1 cellular context compared by ENCODE assay signal in the genomic region with DNA sequence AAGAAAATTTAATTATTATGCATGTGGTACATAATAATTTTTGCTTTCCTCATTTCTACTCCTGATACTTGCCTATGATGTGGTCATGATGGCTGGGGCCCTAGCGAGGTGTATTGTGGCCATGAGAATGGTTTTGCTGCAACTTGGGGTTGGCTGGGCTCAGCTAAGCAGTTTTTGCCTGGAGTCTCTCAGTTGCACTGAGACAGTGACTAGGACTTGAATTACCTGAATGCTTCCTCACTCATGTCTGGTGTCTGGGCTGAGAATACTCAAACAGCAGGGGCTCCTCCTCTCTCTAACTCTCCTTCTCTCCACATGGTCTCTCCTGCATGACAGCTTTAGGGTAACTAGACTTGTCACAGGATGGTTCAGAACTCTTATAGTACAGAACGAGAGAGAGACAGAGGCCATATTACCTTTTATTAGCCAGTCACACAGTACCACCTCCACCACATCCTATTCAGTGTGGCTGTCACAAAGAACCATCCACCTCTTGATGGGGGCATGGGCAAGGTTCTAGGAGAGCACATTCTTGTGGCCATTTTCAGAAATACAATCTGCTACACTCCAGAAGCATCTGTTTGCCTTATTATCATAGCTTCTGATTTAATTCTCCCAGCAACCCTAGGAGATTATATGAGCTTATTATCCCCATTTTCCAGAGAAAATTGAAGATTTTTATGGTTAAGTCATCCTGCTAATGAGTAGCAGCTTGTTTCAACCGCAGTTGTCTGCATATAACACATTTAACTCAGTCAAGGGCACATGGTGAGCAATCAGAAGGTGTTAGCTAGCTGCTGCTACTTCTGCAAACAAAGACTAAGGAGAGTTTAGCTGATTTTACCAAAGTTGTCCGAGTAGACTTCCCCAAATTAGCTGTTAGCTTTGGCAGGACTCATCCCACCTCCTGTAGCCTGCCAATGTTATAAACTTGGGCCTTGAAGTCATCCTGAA.
TF ChIP-seq lines count a peak whose summit lies in the region.

No MANE protein-coding gene starts in this region.

TF ChIP-seq in GM12878, 131 proteins besides CTCF, POLR2A, EP300 and RAD21:
- TF ChIP-seq, protein P1, sequence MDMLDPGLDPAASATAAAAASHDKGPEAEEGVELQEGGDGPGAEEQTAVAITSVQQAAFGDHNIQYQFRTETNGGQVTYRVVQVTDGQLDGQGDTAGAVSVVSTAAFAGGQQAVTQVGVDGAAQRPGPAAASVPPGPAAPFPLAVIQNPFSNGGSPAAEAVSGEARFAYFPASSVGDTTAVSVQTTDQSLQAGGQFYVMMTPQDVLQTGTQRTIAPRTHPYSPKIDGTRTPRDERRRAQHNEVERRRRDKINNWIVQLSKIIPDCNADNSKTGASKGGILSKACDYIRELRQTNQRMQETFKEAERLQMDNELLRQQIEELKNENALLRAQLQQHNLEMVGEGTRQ (IDR thresholded peaks at IDR 0.05; ENCODE audit: borderline replicate concordance, low read depth, low read length): no peak
- no peak for TF ChIP-seq MTA3 (IDR thresholded peaks at IDR 0.05; ENCODE audit: borderline replicate concordance, low read length)
- no peak for TF ChIP-seq EED (IDR thresholded peaks at IDR 0.05; ENCODE audit: low read depth)
- no peak for TF ChIP-seq TCF3 (IDR thresholded peaks at IDR 0.05; ENCODE audit: borderline replicate concordance, insufficient read depth, low read depth, low read length)
- TF ChIP-seq, protein P2, sequence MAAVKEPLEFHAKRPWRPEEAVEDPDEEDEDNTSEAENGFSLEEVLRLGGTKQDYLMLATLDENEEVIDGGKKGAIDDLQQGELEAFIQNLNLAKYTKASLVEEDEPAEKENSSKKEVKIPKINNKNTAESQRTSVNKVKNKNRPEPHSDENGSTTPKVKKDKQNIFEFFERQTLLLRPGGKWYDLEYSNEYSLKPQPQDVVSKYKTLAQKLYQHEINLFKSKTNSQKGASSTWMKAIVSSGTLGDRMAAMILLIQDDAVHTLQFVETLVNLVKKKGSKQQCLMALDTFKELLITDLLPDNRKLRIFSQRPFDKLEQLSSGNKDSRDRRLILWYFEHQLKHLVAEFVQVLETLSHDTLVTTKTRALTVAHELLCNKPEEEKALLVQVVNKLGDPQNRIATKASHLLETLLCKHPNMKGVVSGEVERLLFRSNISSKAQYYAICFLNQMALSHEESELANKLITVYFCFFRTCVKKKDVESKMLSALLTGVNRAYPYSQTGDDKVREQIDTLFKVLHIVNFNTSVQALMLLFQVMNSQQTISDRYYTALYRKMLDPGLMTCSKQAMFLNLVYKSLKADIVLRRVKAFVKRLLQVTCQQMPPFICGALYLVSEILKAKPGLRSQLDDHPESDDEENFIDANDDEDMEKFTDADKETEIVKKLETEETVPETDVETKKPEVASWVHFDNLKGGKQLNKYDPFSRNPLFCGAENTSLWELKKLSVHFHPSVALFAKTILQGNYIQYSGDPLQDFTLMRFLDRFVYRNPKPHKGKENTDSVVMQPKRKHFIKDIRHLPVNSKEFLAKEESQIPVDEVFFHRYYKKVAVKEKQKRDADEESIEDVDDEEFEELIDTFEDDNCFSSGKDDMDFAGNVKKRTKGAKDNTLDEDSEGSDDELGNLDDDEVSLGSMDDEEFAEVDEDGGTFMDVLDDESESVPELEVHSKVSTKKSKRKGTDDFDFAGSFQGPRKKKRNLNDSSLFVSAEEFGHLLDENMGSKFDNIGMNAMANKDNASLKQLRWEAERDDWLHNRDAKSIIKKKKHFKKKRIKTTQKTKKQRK (IDR thresholded peaks at IDR 0.05; ENCODE audit: low read depth, low read length): no peak
- TF ChIP-seq, protein P3, sequence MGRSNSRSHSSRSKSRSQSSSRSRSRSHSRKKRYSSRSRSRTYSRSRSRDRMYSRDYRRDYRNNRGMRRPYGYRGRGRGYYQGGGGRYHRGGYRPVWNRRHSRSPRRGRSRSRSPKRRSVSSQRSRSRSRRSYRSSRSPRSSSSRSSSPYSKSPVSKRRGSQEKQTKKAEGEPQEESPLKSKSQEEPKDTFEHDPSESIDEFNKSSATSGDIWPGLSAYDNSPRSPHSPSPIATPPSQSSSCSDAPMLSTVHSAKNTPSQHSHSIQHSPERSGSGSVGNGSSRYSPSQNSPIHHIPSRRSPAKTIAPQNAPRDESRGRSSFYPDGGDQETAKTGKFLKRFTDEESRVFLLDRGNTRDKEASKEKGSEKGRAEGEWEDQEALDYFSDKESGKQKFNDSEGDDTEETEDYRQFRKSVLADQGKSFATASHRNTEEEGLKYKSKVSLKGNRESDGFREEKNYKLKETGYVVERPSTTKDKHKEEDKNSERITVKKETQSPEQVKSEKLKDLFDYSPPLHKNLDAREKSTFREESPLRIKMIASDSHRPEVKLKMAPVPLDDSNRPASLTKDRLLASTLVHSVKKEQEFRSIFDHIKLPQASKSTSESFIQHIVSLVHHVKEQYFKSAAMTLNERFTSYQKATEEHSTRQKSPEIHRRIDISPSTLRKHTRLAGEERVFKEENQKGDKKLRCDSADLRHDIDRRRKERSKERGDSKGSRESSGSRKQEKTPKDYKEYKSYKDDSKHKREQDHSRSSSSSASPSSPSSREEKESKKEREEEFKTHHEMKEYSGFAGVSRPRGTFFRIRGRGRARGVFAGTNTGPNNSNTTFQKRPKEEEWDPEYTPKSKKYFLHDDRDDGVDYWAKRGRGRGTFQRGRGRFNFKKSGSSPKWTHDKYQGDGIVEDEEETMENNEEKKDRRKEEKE (IDR thresholded peaks at IDR 0.05): no peak
- no peak for TF ChIP-seq HDAC6 (IDR thresholded peaks at IDR 0.05; ENCODE audit: unreplicated experiment)
- no peak for TF ChIP-seq RAD51 (IDR thresholded peaks at IDR 0.05)
- TF ChIP-seq, protein P4, sequence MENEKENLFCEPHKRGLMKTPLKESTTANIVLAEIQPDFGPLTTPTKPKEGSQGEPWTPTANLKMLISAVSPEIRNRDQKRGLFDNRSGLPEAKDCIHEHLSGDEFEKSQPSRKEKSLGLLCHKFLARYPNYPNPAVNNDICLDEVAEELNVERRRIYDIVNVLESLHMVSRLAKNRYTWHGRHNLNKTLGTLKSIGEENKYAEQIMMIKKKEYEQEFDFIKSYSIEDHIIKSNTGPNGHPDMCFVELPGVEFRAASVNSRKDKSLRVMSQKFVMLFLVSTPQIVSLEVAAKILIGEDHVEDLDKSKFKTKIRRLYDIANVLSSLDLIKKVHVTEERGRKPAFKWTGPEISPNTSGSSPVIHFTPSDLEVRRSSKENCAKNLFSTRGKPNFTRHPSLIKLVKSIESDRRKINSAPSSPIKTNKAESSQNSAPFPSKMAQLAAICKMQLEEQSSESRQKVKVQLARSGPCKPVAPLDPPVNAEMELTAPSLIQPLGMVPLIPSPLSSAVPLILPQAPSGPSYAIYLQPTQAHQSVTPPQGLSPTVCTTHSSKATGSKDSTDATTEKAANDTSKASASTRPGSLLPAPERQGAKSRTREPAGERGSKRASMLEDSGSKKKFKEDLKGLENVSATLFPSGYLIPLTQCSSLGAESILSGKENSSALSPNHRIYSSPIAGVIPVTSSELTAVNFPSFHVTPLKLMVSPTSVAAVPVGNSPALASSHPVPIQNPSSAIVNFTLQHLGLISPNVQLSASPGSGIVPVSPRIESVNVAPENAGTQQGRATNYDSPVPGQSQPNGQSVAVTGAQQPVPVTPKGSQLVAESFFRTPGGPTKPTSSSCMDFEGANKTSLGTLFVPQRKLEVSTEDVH (IDR thresholded peaks at IDR 0.05; ENCODE audit: low read depth, partially characterized antibody): no peak
- TF ChIP-seq, protein P5, sequence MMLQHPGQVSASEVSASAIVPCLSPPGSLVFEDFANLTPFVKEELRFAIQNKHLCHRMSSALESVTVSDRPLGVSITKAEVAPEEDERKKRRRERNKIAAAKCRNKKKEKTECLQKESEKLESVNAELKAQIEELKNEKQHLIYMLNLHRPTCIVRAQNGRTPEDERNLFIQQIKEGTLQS (IDR thresholded peaks at IDR 0.05; ENCODE audit: borderline replicate concordance, extremely low read depth, low read depth, low read length): no peak
- no peak for TF ChIP-seq NFIC (IDR thresholded peaks at IDR 0.05; ENCODE audit: low read depth, low read length)
- TF ChIP-seq, protein P6, sequence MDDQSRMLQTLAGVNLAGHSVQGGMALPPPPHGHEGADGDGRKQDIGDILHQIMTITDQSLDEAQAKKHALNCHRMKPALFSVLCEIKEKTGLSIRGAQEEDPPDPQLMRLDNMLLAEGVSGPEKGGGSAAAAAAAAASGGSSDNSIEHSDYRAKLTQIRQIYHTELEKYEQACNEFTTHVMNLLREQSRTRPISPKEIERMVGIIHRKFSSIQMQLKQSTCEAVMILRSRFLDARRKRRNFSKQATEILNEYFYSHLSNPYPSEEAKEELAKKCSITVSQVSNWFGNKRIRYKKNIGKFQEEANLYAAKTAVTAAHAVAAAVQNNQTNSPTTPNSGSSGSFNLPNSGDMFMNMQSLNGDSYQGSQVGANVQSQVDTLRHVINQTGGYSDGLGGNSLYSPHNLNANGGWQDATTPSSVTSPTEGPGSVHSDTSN (IDR thresholded peaks at IDR 0.05; ENCODE audit: insufficient replicate concordance, low read depth, low read length): no peak
- TF ChIP-seq ATF7 (IDR thresholded peaks at IDR 0.05; ENCODE audit: low read depth): no peak
